ENCODE assay signal across 17 cellular contexts in genomic region chr4:187176261-187176910, GRCh38.
"Had no signal": no experiment of that assay in that cellular context is flagged by ENCODE, and none has a peak within 500 bp of the region (broad histone marks: within the 10 kb centered on the region; RNA-seq: fewer than 3 reads in every experiment).

No MANE protein-coding gene starts in this region.

- H3K9me3 ChIP-seq: esophagus squamous epithelium, heart right ventricle, prostate gland, suprapubic skin had no signal

- H3K4me1 ChIP-seq: prostate gland, suprapubic skin had no signal

- DNase-seq: activated CD4-positive, alpha-beta T cell treated with anti-CD3 and anti-CD28 coated beads for 4 hours; activated CD8-positive, alpha-beta memory T cell treated with anti-CD3 and anti-CD28 coated beads, Interleukin-2, amount 50 U/mL, for 48 hours; activated CD8-positive, alpha-beta T cell treated with anti-CD3 and anti-CD28 coated beads for 36 hours; activated naive CD4-positive, alpha-beta T cell treated with anti-CD3 and anti-CD28 coated beads, Interleukin-2, amount 10 ng/mL, durations not matched to agents 7 days and 5 days; esophagus squamous epithelium; heart right ventricle; islet precursor cell; midbrain; naive B cell; occipital lobe; stimulated activated naive CD4-positive, alpha-beta T cell treated with Interleukin-2 at 50 U/mL for 16 hours; T-helper 1 cell had no signal

- H3K36me3 ChIP-seq: esophagus squamous epithelium, heart right ventricle, prostate gland, suprapubic skin had no signal

- FAIRE-seq: colon, frontal cortex had no signal

- H3K4me3 ChIP-seq: heart right ventricle, prostate gland, suprapubic skin had no signal

- H3K27ac ChIP-seq: esophagus squamous epithelium, prostate gland, suprapubic skin, VCaP had no signal

- H3K27me3 ChIP-seq: esophagus squamous epithelium, suprapubic skin had no signal
